In genomic region chr13:52455677-52456041, GRCh38 we compare ENCODE assay signal across 8 cellular contexts. TPM values are rescaled to one million over a fixed set of nuclear protein-coding genes. Genes with fewer than 3 reads are reported as not detected.
DNase-seq lines count a peak whose midpoint lies in the region; ATAC-seq, FAIRE-seq and TF ChIP-seq lines count a peak whose summit lies in the region.

No MANE protein-coding gene starts in this region.

- peak; percentile 29 for ATAC-seq in GM21576 (IDR thresholded peaks at IDR 0.05; ENCODE audit: unreplicated experiment)

- H3K27me3 ChIP-seq in neutrophil = no peaks in the 10 kb centered on the region

- H3K36me3 ChIP-seq in neutrophil = peaks cover under 1% of the 10 kb centered on the region

- no peaks in the 10 kb centered on the region for H3K9me3 ChIP-seq in neutrophil

- no peak for FAIRE-seq in frontal cortex (lab: Jason Lieb, UNC)

- H3K27ac ChIP-seq in neutrophil = peak overlapping the region; percentile 94
- H3K27ac ChIP-seq in substantia nigra (ENCODE audit: low read depth, low read length, poor library complexity, severe bottlenecking) = peak overlapping the region; percentile 75

- DNase-seq in DMS 273 (lab: John Stamatoyannopoulos, UW; ENCODE audit: unreplicated experiment) (peak; percentile 81), KG1 (lab: John Stamatoyannopoulos, UW) (peak; percentile 74), SIG-M5 (lab: John Stamatoyannopoulos, UW) (peak; percentile 32), frontal cortex (ENCODE audit: low spot score in 2 of 2) (peak; percentile 43 to 46), substantia nigra (lab: John Stamatoyannopoulos, UW) (peak in 45 of 49 donors; percentile 3 to 77 (median 51))
- peak; percentile 51 to 70 (median 60) for DNase-seq in activated naive CD4-positive, alpha-beta T cell (lab: John Stamatoyannopoulos, UW)

- no peak for TF ChIP-seq CTCF in neutrophil (IDR thresholded peaks at IDR 0.05)

- peaks cover 26 to 27% of the 10 kb centered on the region in 2 experiments for H3K4me1 ChIP-seq in neutrophil (ENCODE audit: control insufficient read depth in 1 of 2, insufficient read depth in 1 of 2, low read depth in 1 of 2, low read length in 1 of 2)

- peak overlapping the region; percentile 85 to 92 for H3K4me3 ChIP-seq in neutrophil (ENCODE audit: low read depth in 1 of 2, low read length in 1 of 2)

RNA-seq across cellular contexts. Expression of gene CKAP2, which starts 0.4 kb away (rescaled TPM):
- total RNA-seq in frontal cortex = 20.8 TPM

RNA-seq across cellular contexts. Expression of gene VPS36, which starts 5.2 kb away (rescaled TPM):
- 51.4 TPM for total RNA-seq in frontal cortex

RNA-seq across cellular contexts. Expression of gene THSD1, which starts 49.7 kb away (rescaled TPM):
- 12.2 TPM for total RNA-seq in frontal cortex

Comparison
In these comparisons a context has a peak if more than half of its experiments do, and no peak if none do; other contexts are left out.
1. Peak in every context shown above with its lines: DNase-seq, ATAC-seq, H3K4me3 ChIP-seq and H3K27ac ChIP-seq.